ENCODE assay signal across 27 cellular contexts in genomic region chr15:70220444-70220937, GRCh38.
"Had no signal": no experiment of that assay in that cellular context is flagged by ENCODE, and none has a peak within 500 bp of the region (broad histone marks: within the 10 kb centered on the region; RNA-seq: fewer than 3 reads in every experiment).

No MANE protein-coding gene starts in this region.

- FAIRE-seq: astrocyte, keratinocyte, pancreas had no signal

- H3K9me3 ChIP-seq: pancreas, prostate gland, testis, transverse colon had no signal

- H3K27ac ChIP-seq: brain microvascular endothelial cell, pancreas, prostate gland, skin epidermis, testis, transverse colon had no signal

- H3K36me3 ChIP-seq: brain microvascular endothelial cell, pancreas, prostate gland, transverse colon had no signal

- DNase-seq: activated CD4-positive, alpha-beta memory T cell treated with anti-CD3 and anti-CD28 coated beads, Interleukin-2, amount 10 ng/mL, durations not matched to agents 7 days and 5 days; activated CD4-positive, alpha-beta T cell treated with anti-CD3 and anti-CD28 coated beads, Interleukin-2, amount 10 ng/mL, durations not matched to agents 24 days and 14 days; activated CD4-positive, CD25-positive, alpha-beta regulatory T cell treated with anti-CD3 and anti-CD28 coated beads, Interleukin-2, amount 50 U/mL, for 72 hours; activated gamma-delta T cell treated with Interleukin-2 at 50 U/mL for 16 hours; activated naive CD4-positive, alpha-beta T cell treated with anti-CD3 and anti-CD28 coated beads, Interleukin-2, amount 50 U/mL, for 16 hours; activated T-cell treated with anti-CD3 and anti-CD28 coated beads, Interleukin-2, amount 50 U/mL, for 4 hours; amniotic stem cell; brain microvascular endothelial cell; cortex of kidney; foreskin fibroblast; head of caudate nucleus; hippocampal formation; left cardiac atrium; left ventricle myocardium superior; naive B cell; nephron progenitor cell; pancreas; retina; stimulated activated CD4-positive, alpha-beta T cell treated with anti-CD3 and anti-CD28 coated beads, Interleukin-12 subunit alpha, Interleukin-12 subunit beta, amount 100 ng/mL, for 4 hours; stimulated activated CD4-positive, alpha-beta T cell treated with anti-CD3 and anti-CD28 coated beads, Interleukin-4, amount 100 ng/mL, for 1 hour; stimulated activated naive CD8-positive, alpha-beta T cell treated with anti-CD3 and anti-CD28 coated beads, Interleukin-15, Interleukin-2, amounts not matched to agents 100 U/mL and 50 U/mL, for 24 hours; testis; transverse colon had no signal
